33 cellular contexts compared by ENCODE assay signal in the genomic region with DNA sequence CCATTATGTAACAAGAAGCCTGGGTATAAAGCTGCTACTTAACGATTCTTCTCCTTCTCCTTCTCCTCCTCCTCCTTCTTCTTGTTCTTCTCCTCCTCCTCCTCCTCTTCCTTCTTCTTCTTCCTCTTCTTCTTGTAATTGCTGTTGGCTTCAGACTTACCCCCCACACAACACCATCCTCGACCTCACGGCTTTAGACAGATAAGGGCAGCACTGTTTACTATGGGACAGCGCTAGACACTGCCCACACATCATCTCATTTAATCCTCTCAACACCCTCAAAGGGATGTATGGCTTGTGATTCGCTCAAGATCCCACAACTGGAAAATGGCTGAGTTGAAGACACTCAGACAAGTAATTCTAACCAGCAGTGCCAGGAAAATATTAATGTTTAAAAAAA.
"Had no signal": no experiment of that assay in that cellular context is flagged by ENCODE, and none has a peak within 500 bp of the region (broad histone marks: within the 10 kb centered on the region; RNA-seq: fewer than 3 reads in every experiment).

No MANE protein-coding gene starts in this region.

- H3K9me3 Mint-ChIP-seq: activated B cell treated with CpG ODN at 0.5 μM for 24 hours; activated CD4-positive, alpha-beta memory T cell treated with anti-CD3 and anti-CD28 coated beads for 36 hours; activated CD4-positive, alpha-beta T cell treated with anti-CD3 and anti-CD28 coated beads, Interleukin-2, amount 10 ng/mL, durations not matched to agents 24 days and 14 days; activated CD8-positive, alpha-beta T cell treated with anti-CD3 and anti-CD28 coated beads for 36 hours; activated naive CD4-positive, alpha-beta T cell treated with anti-CD3 and anti-CD28 coated beads for 36 hours; activated naive CD4-positive, alpha-beta T cell treated with anti-CD3 and anti-CD28 coated beads, Interleukin-2, amount 50 U/mL, for 72 hours; activated naive CD8-positive, alpha-beta T cell treated with anti-CD3 and anti-CD28 coated beads for 36 hours; activated T-cell treated with anti-CD3 and anti-CD28 coated beads, Interleukin-2, amount 50 U/mL, for 4 hours; activated T-cell treated with anti-CD3 and anti-CD28 coated beads, Interleukin-2, amount 50 U/mL, for 72 hours; activated T-helper 1 cell treated with anti-CD3 and anti-CD28 coated beads, Interleukin-12 subunit alpha, Interleukin-12 subunit beta, Interleukin-2, Interleukin-4 antibody, amounts not matched to agents 30 ng/mL and 10 ng/mL and 1 ng/mL, durations not matched to agents 14 hours and 24 hours and 36 hours; activated T-helper 17 cell treated with anti-CD3 and anti-CD28 coated beads, Interleukin-2, amount 50 U/mL, for 72 hours; T-helper 2 cell treated with Interferon-gamma antibody and Interleukin-4, amounts not matched to agents 5 μg/mL and 100 μg/mL, for 36 hours had no signal

- H3K9me3 ChIP-seq: adrenal gland, body of pancreas, breast epithelium had no signal

- H3K4me3 Mint-ChIP-seq: activated B cell treated with CpG ODN at 0.5 μM for 24 hours; activated CD4-positive, alpha-beta memory T cell treated with anti-CD3 and anti-CD28 coated beads for 36 hours; activated CD4-positive, alpha-beta T cell treated with anti-CD3 and anti-CD28 coated beads, Interleukin-2, amount 10 ng/mL, durations not matched to agents 24 days and 14 days; activated CD8-positive, alpha-beta T cell treated with anti-CD3 and anti-CD28 coated beads for 36 hours; activated naive CD4-positive, alpha-beta T cell treated with anti-CD3 and anti-CD28 coated beads for 36 hours; activated naive CD8-positive, alpha-beta T cell treated with anti-CD3 and anti-CD28 coated beads for 36 hours; activated T-cell treated with anti-CD3 and anti-CD28 coated beads, Interleukin-2, amount 50 U/mL, for 4 hours; activated T-cell treated with anti-CD3 and anti-CD28 coated beads, Interleukin-2, amount 50 U/mL, for 72 hours; activated T-helper 1 cell treated with anti-CD3 and anti-CD28 coated beads, Interleukin-12 subunit alpha, Interleukin-12 subunit beta, Interleukin-2, Interleukin-4 antibody, amounts not matched to agents 30 ng/mL and 10 ng/mL and 1 ng/mL, durations not matched to agents 14 hours and 24 hours and 36 hours; activated T-helper 17 cell treated with anti-CD3 and anti-CD28 coated beads, Interleukin-2, amount 50 U/mL, for 72 hours; T-helper 2 cell treated with Interferon-gamma antibody and Interleukin-4, amounts not matched to agents 5 μg/mL and 100 μg/mL, for 36 hours had no signal

- H3K27me3 ChIP-seq: adrenal gland, body of pancreas, brain microvascular endothelial cell, breast epithelium had no signal

- H3K27ac ChIP-seq: adrenal gland, body of pancreas, brain microvascular endothelial cell, breast epithelium, VCaP had no signal

- H3K27ac Mint-ChIP-seq: activated B cell treated with CpG ODN at 0.5 μM for 24 hours; activated CD4-positive, alpha-beta memory T cell treated with anti-CD3 and anti-CD28 coated beads for 36 hours; activated CD4-positive, alpha-beta T cell treated with anti-CD3 and anti-CD28 coated beads, Interleukin-2, amount 10 ng/mL, durations not matched to agents 24 days and 14 days; activated CD8-positive, alpha-beta T cell treated with anti-CD3 and anti-CD28 coated beads for 36 hours; activated naive CD4-positive, alpha-beta T cell treated with anti-CD3 and anti-CD28 coated beads for 36 hours; activated naive CD4-positive, alpha-beta T cell treated with anti-CD3 and anti-CD28 coated beads, Interleukin-2, amount 50 U/mL, for 72 hours; activated naive CD8-positive, alpha-beta T cell treated with anti-CD3 and anti-CD28 coated beads for 36 hours; activated T-cell treated with anti-CD3 and anti-CD28 coated beads, Interleukin-2, amount 50 U/mL, for 72 hours; activated T-helper 1 cell treated with anti-CD3 and anti-CD28 coated beads, Interleukin-12 subunit alpha, Interleukin-12 subunit beta, Interleukin-2, Interleukin-4 antibody, amounts not matched to agents 30 ng/mL and 10 ng/mL and 1 ng/mL, durations not matched to agents 14 hours and 24 hours and 36 hours; activated T-helper 17 cell treated with anti-CD3 and anti-CD28 coated beads, Interleukin-2, amount 50 U/mL, for 72 hours; T-helper 2 cell treated with Interferon-gamma antibody and Interleukin-4, amounts not matched to agents 5 μg/mL and 100 μg/mL, for 36 hours had no signal

- H3K4me3 ChIP-seq: adrenal gland, body of pancreas, breast epithelium had no signal

- H3K36me3 Mint-ChIP-seq: activated CD4-positive, alpha-beta memory T cell treated with anti-CD3 and anti-CD28 coated beads for 36 hours; activated naive CD4-positive, alpha-beta T cell treated with anti-CD3 and anti-CD28 coated beads, Interleukin-2, amount 50 U/mL, for 72 hours; activated naive CD8-positive, alpha-beta T cell treated with anti-CD3 and anti-CD28 coated beads for 36 hours had no signal

- H3K4me1 ChIP-seq: adrenal gland, body of pancreas, breast epithelium had no signal

- H3K4me1 Mint-ChIP-seq: activated B cell treated with CpG ODN at 0.5 μM for 24 hours; activated CD4-positive, alpha-beta T cell treated with anti-CD3 and anti-CD28 coated beads, Interleukin-2, amount 10 ng/mL, durations not matched to agents 24 days and 14 days; activated naive CD8-positive, alpha-beta T cell treated with anti-CD3 and anti-CD28 coated beads for 36 hours; activated T-helper 17 cell treated with anti-CD3 and anti-CD28 coated beads, Interleukin-2, amount 50 U/mL, for 72 hours had no signal

- H3K36me3 ChIP-seq: adrenal gland, brain microvascular endothelial cell, breast epithelium had no signal

- DNase-seq: activated B cell treated with CpG ODN at 0.5 μM for 24 hours; activated CD4-positive, alpha-beta memory T cell treated with anti-CD3 and anti-CD28 coated beads for 36 hours; activated CD4-positive, alpha-beta T cell treated with anti-CD3 and anti-CD28 coated beads for 4 hours; activated CD4-positive, alpha-beta T cell treated with anti-CD3 and anti-CD28 coated beads, Interleukin-2, amount 10 ng/mL, durations not matched to agents 24 days and 14 days; activated CD4-positive, alpha-beta T cell treated with anti-CD3 and anti-CD28 coated beads, Interleukin-2, amount 50 U/mL, for 1 hour; activated CD4-positive, alpha-beta T cell treated with anti-CD3 and anti-CD28 coated beads, Interleukin-2, amount 50 U/mL, for 4 hours; activated CD4-positive, CD25-positive, alpha-beta regulatory T cell treated with anti-CD3 and anti-CD28 coated beads, Interleukin-2, amount 50 U/mL, for 72 hours; activated CD8-positive, alpha-beta memory T cell treated with anti-CD3 and anti-CD28 coated beads, Interleukin-2, amount 50 U/mL, for 4 hours; activated CD8-positive, alpha-beta T cell treated with anti-CD3 and anti-CD28 coated beads for 36 hours; activated effector memory CD4-positive, alpha-beta T cell treated with anti-CD3 and anti-CD28 coated beads, Interleukin-2, amount 50 U/mL, for 16 hours; activated gamma-delta T cell treated with Interleukin-2 at 50 U/mL for 16 hours; activated naive CD4-positive, alpha-beta T cell; activated naive CD4-positive, alpha-beta T cell treated with anti-CD3 and anti-CD28 coated beads for 36 hours; activated naive CD4-positive, alpha-beta T cell treated with anti-CD3 and anti-CD28 coated beads, Interleukin-2, amount 50 U/mL, for 16 hours; activated naive CD8-positive, alpha-beta T cell treated with anti-CD3 and anti-CD28 coated beads for 36 hours; activated T-cell treated with anti-CD3 and anti-CD28 coated beads for 4 hours; activated T-cell treated with anti-CD3 and anti-CD28 coated beads, Interleukin-2, amount 50 U/mL, for 1 hour; activated T-cell treated with anti-CD3 and anti-CD28 coated beads, Interleukin-2, amount 50 U/mL, for 4 hours; activated T-cell treated with anti-CD3 and anti-CD28 coated beads, Interleukin-2, amount 50 U/mL, for 72 hours; adrenal gland; amniotic stem cell; aorta; body of pancreas; brain microvascular endothelial cell; central memory CD4-positive, alpha-beta T cell; T-helper 2 cell; T-helper 9 cell had no signal
